8 cellular contexts compared by ENCODE assay signal in the genomic region with DNA sequence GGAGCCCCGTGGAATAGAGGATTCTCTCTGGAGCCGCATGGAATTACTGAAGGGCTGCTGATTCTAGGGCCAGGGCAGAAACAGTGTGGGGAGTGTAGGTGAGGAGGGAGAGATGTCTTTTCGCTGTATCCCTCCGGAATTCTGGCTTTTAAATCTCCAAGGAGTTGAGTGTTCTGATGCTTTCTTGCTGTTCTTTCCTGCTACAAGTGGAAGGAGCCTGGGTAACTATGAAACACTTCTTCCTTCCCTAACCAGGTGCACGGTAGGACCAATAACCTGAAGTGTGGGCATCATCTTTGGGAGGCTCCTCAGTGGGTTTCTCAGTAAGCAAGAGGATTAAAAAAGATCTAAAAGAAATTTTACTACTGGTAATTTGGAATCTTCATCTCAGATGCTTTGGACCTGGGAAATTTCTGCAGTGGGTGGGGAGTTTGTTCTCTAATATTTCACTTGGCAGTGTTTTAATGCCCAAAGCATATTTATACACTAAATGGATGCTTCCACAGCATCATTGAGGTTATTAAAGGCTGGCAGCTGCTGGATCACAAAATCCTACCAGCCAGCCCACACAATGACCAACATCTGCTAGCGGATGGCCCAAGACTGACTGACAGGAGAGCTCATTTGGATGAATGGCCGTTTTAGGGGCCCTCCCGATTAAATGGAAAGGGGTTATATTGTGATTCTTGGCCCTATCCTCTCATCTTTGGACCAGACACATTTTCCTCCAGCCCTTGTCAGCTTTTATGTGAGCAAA. TPM values are rescaled to one million over a fixed set of nuclear protein-coding genes. Genes with fewer than 3 reads are reported as not detected.
DNase-seq lines count a peak whose midpoint lies in the region; ATAC-seq and TF ChIP-seq lines count a peak whose summit lies in the region.

No MANE protein-coding gene starts in this region.

- no peaks in the 10 kb centered on the region for H3K27me3 ChIP-seq in thoracic aorta (replicated peaks; ENCODE audit: insufficient read depth)

- H3K9me3 ChIP-seq in thoracic aorta = no peaks in the 10 kb centered on the region

- H3K36me3 ChIP-seq in thoracic aorta = no peaks in the 10 kb centered on the region

- intact Hi-C loops in activated naive CD4-positive, alpha-beta T cell treated with anti-CD3 and anti-CD28 coated beads for 36 hours (cut with micrococcal nuclease) = no loop called here
- intact Hi-C loops in activated B cell treated with CpG ODN at 0.5 μM for 24 hours (cut with micrococcal nuclease) = no loop called here

- DNase-seq in activated naive CD4-positive, alpha-beta T cell treated with anti-CD3 and anti-CD28 coated beads for 36 hours = no peak
- no peak for DNase-seq in activated naive CD4-positive, alpha-beta T cell treated with anti-CD3 and anti-CD28 coated beads, Interleukin-2, amount 50 U/mL, for 16 hours
- DNase-seq in activated B cell treated with CpG ODN at 0.5 μM for 24 hours (no peak), immature natural killer cell (no peak), thoracic aorta (ENCODE audit: low spot score) (no peak), epidermal melanocyte (ENCODE audit: insufficient read length, low spot score) (no peak)

- ATAC-seq in activated B cell treated with CpG ODN at 0.5 μM for 24 hours (ENCODE audit: low read depth) (no peak), thoracic aorta (ENCODE audit: insufficient number of reproducible peaks, low FRiP score, low read depth) (no peak), GM18517 (IDR thresholded peaks at IDR 0.05; ENCODE audit: unreplicated experiment) (no peak), HG03159 (IDR thresholded peaks at IDR 0.05; ENCODE audit: unreplicated experiment) (no peak)

- peaks cover 41% of the 10 kb centered on the region for H3K27me3 Mint-ChIP-seq in activated naive CD4-positive, alpha-beta T cell treated with anti-CD3 and anti-CD28 coated beads for 36 hours (ENCODE audit: low read depth)
- H3K27me3 Mint-ChIP-seq in activated B cell treated with CpG ODN at 0.5 μM for 24 hours (peaks cover 4% of the 10 kb centered on the region), immature natural killer cell (ENCODE audit: low read depth in 3 of 3) (peaks cover 11 to 17% (median 14%) of the 10 kb centered on the region in 3 donors)

- peak overlapping the region; percentile 79 for H3K4me3 ChIP-seq in thoracic aorta

- H3K9me3 Mint-ChIP-seq in activated naive CD4-positive, alpha-beta T cell treated with anti-CD3 and anti-CD28 coated beads for 36 hours = no peaks in the 10 kb centered on the region
- H3K9me3 Mint-ChIP-seq in activated B cell treated with CpG ODN at 0.5 μM for 24 hours (no peaks in the 10 kb centered on the region), immature natural killer cell (no peaks in the 10 kb centered on the region)

- H3K4me1 Mint-ChIP-seq in activated naive CD4-positive, alpha-beta T cell treated with anti-CD3 and anti-CD28 coated beads for 36 hours (ENCODE audit: low read depth) = peaks cover 13% of the 10 kb centered on the region
- H3K4me1 Mint-ChIP-seq in activated B cell treated with CpG ODN at 0.5 μM for 24 hours (peaks cover 26% of the 10 kb centered on the region), immature natural killer cell (peaks cover 19 to 24% of the 10 kb centered on the region in 2 donors)

- no peak overlapping the region for H3K27ac ChIP-seq in thoracic aorta

- H3K36me3 Mint-ChIP-seq in activated naive CD4-positive, alpha-beta T cell treated with anti-CD3 and anti-CD28 coated beads for 36 hours (ENCODE audit: low read depth) = no peaks in the 10 kb centered on the region
- H3K36me3 Mint-ChIP-seq in activated B cell treated with CpG ODN at 0.5 μM for 24 hours (ENCODE audit: low read depth) (peaks cover 6% of the 10 kb centered on the region), immature natural killer cell (no peaks in the 10 kb centered on the region)

- H3K4me1 ChIP-seq in thoracic aorta (ENCODE audit: control insufficient read depth in 1 of 2, low read depth in 2 of 2) = peaks cover 0 to 12% of the 10 kb centered on the region in 2 donors

- H3K27ac Mint-ChIP-seq in activated naive CD4-positive, alpha-beta T cell treated with anti-CD3 and anti-CD28 coated beads for 36 hours = no peak overlapping the region
- peak overlapping the region; percentile 50 for H3K27ac Mint-ChIP-seq in activated B cell treated with CpG ODN at 0.5 μM for 24 hours
- H3K27ac Mint-ChIP-seq in immature natural killer cell = peak overlapping the region in 3 of 6 donors; percentile 32 to 62 (median 49)

- peak overlapping the region; percentile 68 for H3K4me3 Mint-ChIP-seq in activated naive CD4-positive, alpha-beta T cell treated with anti-CD3 and anti-CD28 coated beads for 36 hours
- H3K4me3 Mint-ChIP-seq in activated B cell treated with CpG ODN at 0.5 μM for 24 hours = peak overlapping the region; percentile 86
- peak overlapping the region; percentile 77 to 82 (median 80) for H3K4me3 Mint-ChIP-seq in immature natural killer cell

- POLR2A ChIA-PET in activated B cell treated with CpG ODN at 0.5 μM for 24 hours (lab: Charles Lee) = interaction anchor here (0.8 kb wide), 1 partner anchor 11 kb away, joined by 3 read pairs; no protein-coding TSS in a partner anchor

- TF ChIP-seq CTCF in activated B cell treated with CpG ODN at 0.5 μM for 24 hours (IDR thresholded peaks at IDR 0.05) = no peak
- no peak for TF ChIP-seq CTCF in thoracic aorta (IDR thresholded peaks at IDR 0.05)

- CTCF ChIA-PET in activated naive CD4-positive, alpha-beta T cell treated with anti-CD3 and anti-CD28 coated beads for 36 hours (lab: Charles Lee) = interaction anchor here (0.6 to 1.9 kb wide), 3 partner anchors 33 to 113 kb away, joined by 3 to 4 read pairs (median 3); no protein-coding TSS in a partner anchor
- CTCF ChIA-PET in activated B cell treated with CpG ODN at 0.5 μM for 24 hours (lab: Charles Lee) = no interaction called here

RNA-seq across cellular contexts. Expression of a gene that starts 2.1 kb away (rescaled TPM):
- total RNA-seq in activated naive CD4-positive, alpha-beta T cell treated with anti-CD3 and anti-CD28 coated beads for 36 hours = under 1 TPM; 0.38 to 0.49 TPM
- total RNA-seq in activated B cell treated with CpG ODN at 0.5 μM for 24 hours (25.3 and 31.5 TPM in 2 replicates), thoracic aorta (under 1 TPM; 0.81 to 0.92 TPM)
- polyA plus RNA-seq in immature natural killer cell = under 1 TPM in 1 of 3 donors, not detected in 2; 0.02 TPM

Comparison
In these comparisons a context has a peak if more than half of its experiments do, and no peak if none do; other contexts are left out.
1. RNA of a gene that starts 2.1 kb away (total RNA-seq): 25.3 to 31.5 TPM in activated B cell treated with CpG ODN at 0.5 μM for 24 hours; 0.81 to 0.92 TPM in thoracic aorta and 0.38 to 0.49 TPM in activated naive CD4-positive, alpha-beta T cell treated with anti-CD3 and anti-CD28 coated beads for 36 hours; every median in the first group is over 10 times any median in the second.
2. Peak in every context shown above with its lines, with median percentiles within 50 percentile points of each other: H3K4me3 Mint-ChIP-seq.